Comparison of ENCODE assay signal across 13 cellular contexts in genomic region chr1:77036560-77036959, GRCh38.
A peak's percentile ranks its signal among the peaks of the same experiment; 100 is the strongest.
DNase-seq lines count a peak whose midpoint lies in the region; ATAC-seq, FAIRE-seq and TF ChIP-seq lines count a peak whose summit lies in the region.
"Had no signal": no experiment of that assay in that cellular context is flagged by ENCODE, and none has a peak within 500 bp of the region (broad histone marks: within the 10 kb centered on the region; RNA-seq: fewer than 3 reads in every experiment).

No MANE protein-coding gene starts in this region.

- H3K4me1 ChIP-seq in endothelial cell of umbilical vein (ENCODE audit: control insufficient read depth, extremely low read depth, insufficient read depth, low read length) (no peaks in the 10 kb centered on the region), Peyer's patch (no peaks in the 10 kb centered on the region)

- H3K27ac ChIP-seq in endothelial cell of umbilical vein (ENCODE audit: insufficient read depth, low read depth, low read length): no peak overlapping the region
- no peak overlapping the region for H3K27ac ChIP-seq in Peyer's patch
- H3K27ac ChIP-seq: SJSA1 had no signal

- BruUV-seq in endothelial cell of umbilical vein (replicated peaks; lab: Mats Ljungman, UMichigan): no TSS peak

- dilution Hi-C loops in endothelial cell of umbilical vein (cut with MboI; ENCODE audit: extremely low pct_ligation_motif_present, low sequenced_read_pairs): no loop called here

- peaks cover 0 to 2% of the 10 kb centered on the region in 2 experiments for H3K27me3 ChIP-seq in endothelial cell of umbilical vein (ENCODE audit: control insufficient read depth in 2 of 2, insufficient read depth in 2 of 2, low read length in 2 of 2)
- no peaks in the 10 kb centered on the region for H3K27me3 ChIP-seq in Peyer's patch

- H3K36me3 ChIP-seq in endothelial cell of umbilical vein (ENCODE audit: control insufficient read depth in 2 of 2, extremely low read depth in 1 of 2, insufficient read depth in 2 of 2, low read length in 2 of 2): no peaks in the 10 kb centered on the region
- no peaks in the 10 kb centered on the region for H3K36me3 ChIP-seq in Peyer's patch
- H3K36me3 ChIP-seq: SJSA1 had no signal

- ATAC-seq in activated T-cell treated with anti-CD3 and anti-CD28 coated beads, Interleukin-2, amount 50 U/mL, for 4 hours: no peak
- ATAC-seq: mucosa of descending colon, sciatic nerve had no signal

- no peaks in the 10 kb centered on the region for H3K9me3 ChIP-seq in endothelial cell of umbilical vein (replicated peaks; ENCODE audit: control insufficient read depth, insufficient read depth, low read length)
- no peaks in the 10 kb centered on the region for H3K9me3 ChIP-seq in Peyer's patch
- H3K9me3 ChIP-seq: mucosa of descending colon had no signal

- no peak overlapping the region for H3K4me3 ChIP-seq in endothelial cell of umbilical vein (replicated peaks in 1 of 3; ENCODE audit: insufficient read depth in 1 of 3, low read depth in 1 of 3, low read length in 3 of 3)
- H3K4me3 ChIP-seq in Peyer's patch: no peak overlapping the region
- H3K4me3 ChIP-seq: mucosa of descending colon, SJSA1 had no signal

- H3K4me2 ChIP-seq in endothelial cell of umbilical vein (ENCODE audit: insufficient read depth, low read length): no peak overlapping the region

- no peaks in the 10 kb centered on the region for H4K20me1 ChIP-seq in endothelial cell of umbilical vein (replicated peaks; ENCODE audit: control insufficient read depth, extremely low read depth, insufficient read depth, low read length)

- no peak overlapping the region for H3K9ac ChIP-seq in endothelial cell of umbilical vein (replicated peaks; ENCODE audit: extremely low read depth, insufficient read depth, low read length)

- FAIRE-seq in endothelial cell of umbilical vein (lab: Jason Lieb, UNC): no peak
- FAIRE-seq: GM12892 had no signal

- H3K27me3 Mint-ChIP-seq in activated T-cell treated with anti-CD3 and anti-CD28 coated beads, Interleukin-2, amount 50 U/mL, for 4 hours (ENCODE audit: low read depth): peaks cover 11% of the 10 kb centered on the region

- intact Hi-C loops in endothelial cell of umbilical vein (cut with micrococcal nuclease): no loop called here

- CTCF ChIA-PET in endothelial cell of umbilical vein (lab: Charles Lee): no interaction called here

- no peaks in the 10 kb centered on the region for H3K4me1 Mint-ChIP-seq in activated T-cell treated with anti-CD3 and anti-CD28 coated beads, Interleukin-2, amount 50 U/mL, for 4 hours (ENCODE audit: low read depth)

- no peaks in the 10 kb centered on the region for H3K36me3 Mint-ChIP-seq in activated T-cell treated with anti-CD3 and anti-CD28 coated beads, Interleukin-2, amount 50 U/mL, for 4 hours (ENCODE audit: insufficient read depth)

- TF ChIP-seq POLR2A in endothelial cell of umbilical vein (IDR thresholded peaks at IDR 0.05; ENCODE audit: low read depth, low read length): no peak
- TF ChIP-seq POLR2A in Peyer's patch (IDR thresholded peaks at IDR 0.05): no peak

- H3K9me3 Mint-ChIP-seq in activated T-cell treated with anti-CD3 and anti-CD28 coated beads, Interleukin-2, amount 50 U/mL, for 4 hours: peaks cover 5% of the 10 kb centered on the region

- TF ChIP-seq CTCF in endothelial cell of umbilical vein (IDR thresholded peaks at IDR 0.05; ENCODE audit: extremely low read depth in 1 of 2, insufficient read depth in 1 of 2, low read depth in 1 of 2, low read length in 2 of 2) (no peak), Peyer's patch (IDR thresholded peaks at IDR 0.05) (no peak)

- H3K79me2 ChIP-seq in endothelial cell of umbilical vein (ENCODE audit: control insufficient read depth, insufficient read depth, low read length): no peaks in the 10 kb centered on the region

- no peak overlapping the region for H3K4me3 Mint-ChIP-seq in activated T-cell treated with anti-CD3 and anti-CD28 coated beads, Interleukin-2, amount 50 U/mL, for 4 hours

- H3K9me1 ChIP-seq in endothelial cell of umbilical vein (replicated peaks; ENCODE audit: control insufficient read depth, extremely low read depth, insufficient read depth, low read length): no peaks in the 10 kb centered on the region

- peak; percentile 2 to 16 for DNase-seq in stimulated activated CD4-positive, alpha-beta T cell treated with anti-CD3 and anti-CD28 coated beads, Interleukin-4, amount 100 ng/mL, for 48 hours (ENCODE audit: low read depth in 2 of 2)
- DNase-seq in stimulated activated CD4-positive, alpha-beta T cell treated with anti-CD3 and anti-CD28 coated beads, Interleukin-2, amount 100 ng/mL, for 48 hours: no peak
- DNase-seq in endothelial cell of umbilical vein (ENCODE audit: low read depth, low spot score) (peak; percentile 22), NCI-H187 (lab: John Stamatoyannopoulos, UW) (no peak), Peyer's patch (no peak)
- peak; percentile 26 for DNase-seq in stimulated activated CD8-positive, alpha-beta memory T cell treated with anti-CD3 and anti-CD28 coated beads, Interleukin-4, amount 100 ng/mL, for 48 hours
- DNase-seq in activated T-cell treated with anti-CD3 and anti-CD28 coated beads, Interleukin-2, amount 50 U/mL, for 4 hours: no peak
- DNase-seq: foreskin melanocyte had no signal

- POLR2A ChIA-PET in endothelial cell of umbilical vein (lab: Charles Lee): no interaction called here

- no peak overlapping the region for H2AFZ ChIP-seq in endothelial cell of umbilical vein (ENCODE audit: low read depth, low read length)

TF ChIP-seq in PFSK-1, 5 proteins besides CTCF, POLR2A, EP300 and RAD21:
- no peak for TF ChIP-seq FOXP2 (optimal IDR thresholded peaks at IDR 0.05; ENCODE audit: borderline replicate concordance, extremely low read depth, extremely low read length, insufficient read depth)
- no peak for TF ChIP-seq POLR2AphosphoS5 (IDR thresholded peaks at IDR 0.05; ENCODE audit: low read depth, low read length)
- no peak for TF ChIP-seq TAF1 (IDR thresholded peaks at IDR 0.05; ENCODE audit: borderline replicate concordance, insufficient read depth, low read length)
- no peak for TF ChIP-seq SIN3A (IDR thresholded peaks at IDR 0.05; ENCODE audit: borderline replicate concordance, insufficient read depth, low read length)
- TF ChIP-seq REST (IDR thresholded peaks at IDR 0.05; ENCODE audit: insufficient read depth in 1 of 2, low read depth in 2 of 2, low read length in 2 of 2): peak; percentile 83 to 95

TF ChIP-seq in endothelial cell of umbilical vein, 7 proteins besides CTCF, POLR2A, EP300 and RAD21:
- no peak for TF ChIP-seq MAX (IDR thresholded peaks at IDR 0.05; ENCODE audit: insufficient read depth, insufficient read length)
- no peak for TF ChIP-seq GATA2 (IDR thresholded peaks at IDR 0.05; ENCODE audit: insufficient read depth, insufficient read length, low read depth, low read length)
- no peak for TF ChIP-seq POLR2AphosphoS5 (IDR thresholded peaks at IDR 0.05; ENCODE audit: insufficient read depth, low read depth, low read length)
- TF ChIP-seq JUN (IDR thresholded peaks at IDR 0.05; ENCODE audit: borderline replicate concordance, insufficient read depth, insufficient read length, low read depth): no peak
- no peak for TF ChIP-seq FOS (IDR thresholded peaks at IDR 0.05; ENCODE audit: borderline replicate concordance, insufficient read depth, low read length)
- no peak for TF ChIP-seq EZH2 (IDR thresholded peaks at IDR 0.05; ENCODE audit: borderline replicate concordance, low read depth, low read length, severe bottlenecking)
- TF ChIP-seq MYC (IDR thresholded peaks at IDR 0.05; ENCODE audit: low read depth, low read length): no peak
TF ChIP-seq in endothelial cell of umbilical vein: peak in this region for 0.

Comparison
In these comparisons a context has a peak if more than half of its experiments do, and no peak if none do; other contexts are left out.
1. DNase-seq: peak in stimulated activated CD4-positive, alpha-beta T cell treated with anti-CD3 and anti-CD28 coated beads, Interleukin-4, amount 100 ng/mL, for 48 hours (2 of 2), endothelial cell of umbilical vein (single experiment) and stimulated activated CD8-positive, alpha-beta memory T cell treated with anti-CD3 and anti-CD28 coated beads, Interleukin-4, amount 100 ng/mL, for 48 hours (single experiment); none in stimulated activated CD4-positive, alpha-beta T cell treated with anti-CD3 and anti-CD28 coated beads, Interleukin-2, amount 100 ng/mL, for 48 hours (0 of 2), NCI-H187 (0 of 2), activated T-cell treated with anti-CD3 and anti-CD28 coated beads, Interleukin-2, amount 50 U/mL, for 4 hours (single experiment) and Peyer's patch (0 of 3).